Comparison of ENCODE assay signal across 8 cellular contexts in genomic region chr15:88897456-88898194, GRCh38. TPM values are rescaled to one million over a fixed set of nuclear protein-coding genes. Genes with fewer than 3 reads are reported as not detected.
DNase-seq lines count a peak whose midpoint lies in the region; ATAC-seq, FAIRE-seq and TF ChIP-seq lines count a peak whose summit lies in the region.

No MANE protein-coding gene starts in this region.

- H3K79me2 ChIP-seq in Loucy (ENCODE audit: insufficient read depth, low read length) = no peaks in the 10 kb centered on the region
- H3K79me2 ChIP-seq in K562 (ENCODE audit: control insufficient read depth, insufficient read depth, low read length) = no peaks in the 10 kb centered on the region

- no peak overlapping the region for H3K27ac ChIP-seq in K562 (ENCODE audit: extremely low read depth, low read depth, low read length)

- no peaks in the 10 kb centered on the region for H3K9me3 ChIP-seq in Loucy (ENCODE audit: insufficient read depth, low read depth, low read length)
- H3K9me3 ChIP-seq in K562 (replicated peaks; ENCODE audit: control insufficient read depth, insufficient read depth, low read depth, low read length) = no peaks in the 10 kb centered on the region

- H3K4me2 ChIP-seq in Loucy (ENCODE audit: low read depth, low read length, poor library complexity, severe bottlenecking) (peak overlapping the region; percentile 62), K562 (ENCODE audit: insufficient read depth, low read length) (no peak overlapping the region)

- CTCF ChIA-PET in K562 (lab: Yijun Ruan, JAX; ENCODE audit: low intra/inter-chr PET ratio) = no interaction called here

- POLR2A ChIA-PET in K562 (lab: Yijun Ruan, JAX) = interaction anchor here (1.0 to 1.5 kb wide), 3 partner anchors 7 to 397 kb away, joined by 3 to 4 read pairs (median 3); no protein-coding TSS in a partner anchor

- BruUV-seq in K562 (replicated peaks; lab: Mats Ljungman, UMichigan) = no TSS peak

- WGBS in K562 (ENCODE audit: insufficient coverage, low coverage, missing lambda C conversion rate) = 26% methylated on average over 11 of the region's 12 CpGs

- peaks cover 2% of the 10 kb centered on the region for H4K20me1 ChIP-seq in Loucy (ENCODE audit: insufficient read depth, low read length, poor library complexity, severe bottlenecking)
- no peaks in the 10 kb centered on the region for H4K20me1 ChIP-seq in K562 (replicated peaks; ENCODE audit: control insufficient read depth, insufficient read depth, low read length)

- TF ChIP-seq CTCF in Loucy (conservative IDR thresholded peaks at IDR 0.05; ENCODE audit: low read length) (peak; percentile 58), K562 (IDR thresholded peaks at IDR 0.05 in 2 of 3, conservative IDR thresholded peaks at IDR 0.05 in 1 of 3; ENCODE audit: insufficient read depth in 2 of 3, low read depth in 1 of 3, low read length in 3 of 3) (peak; percentile 67 to 74 (median 73))

- H3K9me2 ChIP-seq in Loucy (replicated peaks; ENCODE audit: low read depth, low read length) = no peaks in the 10 kb centered on the region

- FAIRE-seq in K562 (lab: Jason Lieb, UNC) = peak; percentile 95

- H3K4me3 ChIP-seq in Loucy (ENCODE audit: low read length, poor library complexity, severe bottlenecking) = no peak overlapping the region
- no peak overlapping the region for H3K4me3 ChIP-seq in K562

- no peak overlapping the region for H2AFZ ChIP-seq in Loucy (ENCODE audit: low read length)
- H2AFZ ChIP-seq in K562 (ENCODE audit: low read depth, low read length) = no peak overlapping the region

- in situ Hi-C loops in K562 (cut with MboI) = no loop called here

- no peak overlapping the region for H3K9ac ChIP-seq in Loucy (ENCODE audit: low read depth, low read length, poor library complexity, severe bottlenecking)
- H3K9ac ChIP-seq in K562 (ENCODE audit: insufficient read depth in 1 of 2, low read depth in 2 of 2, low read length in 2 of 2) = peak overlapping the region in 1 of 2 experiments; percentile 86; a peak in 2 of 4 replicates

- TF ChIP-seq RAD21 in K562 (CRISPR knock-in tag; conservative IDR thresholded peaks at IDR 0.05 in 1 of 2, IDR thresholded peaks at IDR 0.05 in 1 of 2) = peak; percentile 38 to 52; a peak in 3 of 4 replicates

- intact Hi-C loops in K562 (cut with micrococcal nuclease) = loop anchor here (5.0 kb wide), 1 partner anchor 280 kb away; no protein-coding TSS in a partner anchor

- H3K4me1 ChIP-seq in Loucy (ENCODE audit: insufficient read depth, low read length, poor library complexity, severe bottlenecking) = peaks cover 23% of the 10 kb centered on the region
- peaks cover 9 to 43% of the 10 kb centered on the region in 2 experiments; a peak in 4 of 5 replicates for H3K4me1 ChIP-seq in K562 (replicated peaks in 1 of 2; ENCODE audit: control insufficient read depth in 2 of 2, insufficient read depth in 2 of 2, low read length in 2 of 2)

- TF ChIP-seq POLR2A in K562 (conservative IDR thresholded peaks at IDR 0.05) = no peak

- H3K9me1 ChIP-seq in K562 (ENCODE audit: control insufficient read depth, insufficient read depth, low read length) = no peaks in the 10 kb centered on the region

- H3K36me3 ChIP-seq in Loucy (ENCODE audit: insufficient read depth, low read length) (peaks cover 19% of the 10 kb centered on the region; the same call in 1 of the 2 replicates), K562 (ENCODE audit: control insufficient read depth, insufficient read depth, low read length) (peaks cover 30% of the 10 kb centered on the region; the same call in 2 of the 3 replicates)

- no peaks in the 10 kb centered on the region for H3K27me3 ChIP-seq in Loucy (ENCODE audit: insufficient read depth, low read length, poor library complexity, severe bottlenecking)
- no peaks in the 10 kb centered on the region for H3K27me3 ChIP-seq in K562 (ENCODE audit: control insufficient read depth in 2 of 2, insufficient read depth in 2 of 2, low read length in 2 of 2)

- peak; percentile 98 for ATAC-seq in K562

- no peaks in the 10 kb centered on the region for H3F3A ChIP-seq in Loucy (ENCODE audit: low read depth)

- no peak for TF ChIP-seq EP300 in K562 (IDR thresholded peaks at IDR 0.05; ENCODE audit: low read length)

- DNase-seq in DMS53 (lab: John Stamatoyannopoulos, UW) (peak; percentile 29), DMS53 treated with DMSO at 0.1 percent for 48 hours (lab: John Stamatoyannopoulos, UW; ENCODE audit: unreplicated experiment) (no peak), UCSD-AML1 (lab: John Stamatoyannopoulos, UW; ENCODE audit: unreplicated experiment) (peak; percentile 86), K562 (ENCODE audit: extremely low read depth in 1 of 4, low spot score in 3 of 4) (peak; percentile 83 to 91 (median 84)), iris pigment epithelial cell (ENCODE audit: low read depth) (peak; percentile 92), cortex of kidney (lab: John Stamatoyannopoulos, UW) (no peak)
- peak; percentile 93 for DNase-seq in stimulated activated CD4-positive, alpha-beta T cell treated with anti-CD3 and anti-CD28 coated beads, Interleukin-15, amount 100 ng/mL, for 24 hours

TF ChIP-seq in K562, 482 proteins besides CTCF, POLR2A, EP300 and RAD21 (continues in another document):
- TF ChIP-seq CSDE1 (IDR thresholded peaks at IDR 0.05) (no peak), ZEB2 (IDR thresholded peaks at IDR 0.05) (no peak), RBM14 (IDR thresholded peaks at IDR 0.05; ENCODE audit: borderline replicate concordance, insufficient read depth, low read depth, low read length) (no peak), HNRNPK (IDR thresholded peaks at IDR 0.05; ENCODE audit: low read depth, low read length, poor library complexity, severe bottlenecking) (no peak), PHF20 (IDR thresholded peaks at IDR 0.05; ENCODE audit: partially characterized antibody) (no peak), RBM25 (IDR thresholded peaks at IDR 0.05; ENCODE audit: low read depth, low read length, severe bottlenecking) (no peak), SRF (CRISPR knock-in tag; IDR thresholded peaks at IDR 0.05) (peak in 1 of 2 experiments; percentile 69; a peak in 2 of 4 replicates), MTA3 (IDR thresholded peaks at IDR 0.05; ENCODE audit: borderline replicate concordance) (no peak), SREBF1 (IDR thresholded peaks at IDR 0.05; ENCODE audit: borderline replicate concordance, low read depth, low read length) (no peak), ILK (tag; IDR thresholded peaks at IDR 0.05; ENCODE audit: borderline replicate concordance, low read depth) (no peak), HMGN3 (IDR thresholded peaks at IDR 0.05; ENCODE audit: borderline replicate concordance, extremely low read depth, insufficient read length, low read depth, low read length) (peak; percentile 67), ZNF253 (CRISPR knock-in tag; conservative IDR thresholded peaks at IDR 0.05) (no peak), TEAD1 (CRISPR knock-in tag; IDR thresholded peaks at IDR 0.05) (no peak), MEF2A (IDR thresholded peaks at IDR 0.05; ENCODE audit: control insufficient read depth, low read depth, low read length) (no peak), MAFF (IDR thresholded peaks at IDR 0.05; ENCODE audit: low read length) (no peak), MBD2 (IDR thresholded peaks at IDR 0.05; ENCODE audit: borderline replicate concordance, low read depth) (no peak)

RNA-seq across cellular contexts. Expression of gene HAPLN3, which starts 2.3 kb away (rescaled TPM):
- total RNA-seq in K562 (2011; cell fraction: chromatin; rRNA removed; ENCODE audit: low replicate concordance) = 5.6 and 9.6 TPM in 2 replicates
- total RNA-seq in K562 (2011; cell fraction: nucleolus; rRNA removed) = 6.2 and 6.8 TPM in 2 replicates
- 4.9 and 5.9 TPM in 2 replicates for total RNA-seq in K562 (2011; cell fraction: nucleoplasm; rRNA removed)
- total RNA-seq in K562 (2014; rRNA removed) = 1.9 and 2.1 TPM in 2 replicates
- total RNA-seq in K562 (2014; rRNA removed; fragmentation: Illumina TruSeq; extraction: Trizol) = 0.35 and 0.36 TPM in 2 replicates
- total RNA-seq in K562 (2015; rRNA removed; fragmentation: Illumina TruSeq; extraction: Trizol) = 0.65 and 1.0 TPM in 2 replicates
- total RNA-seq in K562 (2021) = 1.9 and 2.4 TPM in 2 replicates
- 0.71 and 2.1 TPM in 2 replicates for polyA plus RNA-seq in K562 (2011; rRNA removed)
- 1.4 and 2.3 TPM in 2 replicates for polyA plus RNA-seq in K562 (2011; cell fraction: cytosol; rRNA removed)
- polyA plus RNA-seq in K562 (2011; cell fraction: nucleus; rRNA removed) = 9.4 and 14.2 TPM in 2 replicates
- 1.6 and 4.0 TPM in 2 replicates for polyA plus RNA-seq in K562 (2012)
- polyA plus RNA-seq in K562 (2014; fragmentation: Illumina TruSeq; extraction: Trizol) = 0.59 and 1.00 TPM in 2 replicates
- polyA plus RNA-seq in K562 (2014; fragmentation: Nextera tagmentation; extraction: Ambion mirVana) = under 1 TPM; 0.04 to 0.06 TPM
- 2.0 and 3.4 TPM in 2 replicates for polyA plus RNA-seq in K562 (2014; rRNA removed)
- polyA minus RNA-seq in K562 (2011; rRNA and poly(A)+ RNA removed) = 0.77 and 0.99 TPM in 2 replicates
- 2.5 TPM in 1 of 2 replicates, not detected in the other for polyA minus RNA-seq in K562 (2011; cell fraction: cytosol; rRNA and poly(A)+ RNA removed)
- polyA minus RNA-seq in K562 (2011; cell fraction: nucleus; rRNA and poly(A)+ RNA removed) = 1.1 and 1.8 TPM in 2 replicates

RNA-seq across cellular contexts. Expression of gene MFGE8, which starts 15.6 kb away (rescaled TPM):
- 609 and 1,242 TPM in 2 replicates for total RNA-seq in K562 (2011; cell fraction: chromatin; rRNA removed; ENCODE audit: low replicate concordance)
- 770 and 804 TPM in 2 replicates for total RNA-seq in K562 (2011; cell fraction: nucleolus; rRNA removed)
- 668 and 702 TPM in 2 replicates for total RNA-seq in K562 (2011; cell fraction: nucleoplasm; rRNA removed)
- total RNA-seq in K562 (2014; rRNA removed) (62.3 and 73.1 TPM in 2 replicates), K562 (2014; rRNA removed; fragmentation: Illumina TruSeq; extraction: Trizol) (24.9 and 31.3 TPM in 2 replicates), K562 (2015; rRNA removed; fragmentation: Illumina TruSeq; extraction: Trizol) (35.4 and 36.3 TPM in 2 replicates), K562 (2021) (129 and 142 TPM in 2 replicates)
- polyA plus RNA-seq in K562 (2011; rRNA removed) (85.1 and 148 TPM in 2 replicates), K562 (2014; fragmentation: Illumina TruSeq; extraction: Trizol) (93.6 and 109 TPM in 2 replicates), K562 (2014; fragmentation: Nextera tagmentation; extraction: Ambion mirVana) (1 to 10 TPM; 2.3 to 3.1 TPM), K562 (2014; rRNA removed) (113 and 119 TPM in 2 replicates)
- 115 and 120 TPM in 2 replicates for polyA plus RNA-seq in K562 (2011; cell fraction: cytosol; rRNA removed)
- 355 and 465 TPM in 2 replicates for polyA plus RNA-seq in K562 (2011; cell fraction: nucleus; rRNA removed)
- 147 and 220 TPM in 2 replicates for polyA plus RNA-seq in K562 (2012)
- polyA minus RNA-seq in K562 (2011; rRNA and poly(A)+ RNA removed) = 62.6 and 80.1 TPM in 2 replicates
- polyA minus RNA-seq in K562 (2011; cell fraction: cytosol; rRNA and poly(A)+ RNA removed) = 71.4 and 82.5 TPM in 2 replicates
- 120 and 137 TPM in 2 replicates for polyA minus RNA-seq in K562 (2011; cell fraction: nucleus; rRNA and poly(A)+ RNA removed)

Comparison
In these comparisons a context has a peak if more than half of its experiments do, and no peak if none do; other contexts are left out.
1. DNase-seq: peak in DMS53 (single experiment), UCSD-AML1 (single experiment), K562 (4 of 4), iris pigment epithelial cell (single experiment) and stimulated activated CD4-positive, alpha-beta T cell treated with anti-CD3 and anti-CD28 coated beads, Interleukin-15, amount 100 ng/mL, for 24 hours (single experiment); none in DMS53 treated with DMSO at 0.1 percent for 48 hours (single experiment) and cortex of kidney (single experiment).